ENCODE assay signal across 10 cellular contexts in genomic region chr11:22626573-22627239, GRCh38. TPM values are rescaled to one million over a fixed set of nuclear protein-coding genes. Genes with fewer than 3 reads are reported as not detected.
A peak's percentile ranks its signal among the peaks of the same experiment; 100 is the strongest.
DNase-seq lines count a peak whose midpoint lies in the region; ATAC-seq and TF ChIP-seq lines count a peak whose summit lies in the region.
"Had no signal": no experiment of that assay in that cellular context is flagged by ENCODE, and none has a peak within 500 bp of the region (broad histone marks: within the 10 kb centered on the region; RNA-seq: fewer than 3 reads in every experiment).

No MANE protein-coding gene starts in this region.

- peaks cover 23% of the 10 kb centered on the region for H3K4me1 Mint-ChIP-seq in activated CD4-positive, alpha-beta T cell treated with anti-CD3 and anti-CD28 coated beads, Interleukin-2, amount 10 ng/mL, durations not matched to agents 7 days and 5 days
- H3K4me1 Mint-ChIP-seq in glutamatergic neuron (ENCODE audit: low read depth, unreplicated experiment) = peaks cover 19% of the 10 kb centered on the region

- H3K9me3 Mint-ChIP-seq in activated CD4-positive, alpha-beta T cell treated with anti-CD3 and anti-CD28 coated beads, Interleukin-2, amount 10 ng/mL, durations not matched to agents 7 days and 5 days = peaks cover 2% of the 10 kb centered on the region
- H3K9me3 Mint-ChIP-seq in glutamatergic neuron (ENCODE audit: unreplicated experiment) = peaks cover 7% of the 10 kb centered on the region

- ATAC-seq in RWPE2 (ENCODE audit: low read depth) (no peak), sciatic nerve (no peak)

- CTCF ChIA-PET in activated CD4-positive, alpha-beta T cell treated with anti-CD3 and anti-CD28 coated beads, Interleukin-2, amount 10 ng/mL, durations not matched to agents 7 days and 5 days (lab: Charles Lee) = no interaction called here

- H3K27me3 Mint-ChIP-seq in activated CD4-positive, alpha-beta T cell treated with anti-CD3 and anti-CD28 coated beads, Interleukin-2, amount 10 ng/mL, durations not matched to agents 7 days and 5 days = no peaks in the 10 kb centered on the region
- no peaks in the 10 kb centered on the region for H3K27me3 Mint-ChIP-seq in glutamatergic neuron (ENCODE audit: unreplicated experiment)

- no peak overlapping the region for H3K9ac ChIP-seq in smooth muscle cell (ENCODE audit: low read depth)

- no peaks in the 10 kb centered on the region for H3K9me3 ChIP-seq in RWPE2 (ENCODE audit: severe bottlenecking)
- H3K9me3 ChIP-seq in smooth muscle cell (replicated peaks; ENCODE audit: low read depth) = no peaks in the 10 kb centered on the region

- no peak overlapping the region for H3K4me3 ChIP-seq in RWPE2 (ENCODE audit: severe bottlenecking)
- H3K4me3 ChIP-seq in smooth muscle cell = peak overlapping the region; percentile 86

- POLR2A ChIA-PET in activated CD4-positive, alpha-beta T cell treated with anti-CD3 and anti-CD28 coated beads, Interleukin-2, amount 10 ng/mL, durations not matched to agents 7 days and 5 days (lab: Charles Lee) = no interaction called here

- intact Hi-C loops in sciatic nerve (cut with DNase I) = no loop called here

- H3K36me3 ChIP-seq in RWPE2 (ENCODE audit: low read depth) (peaks cover 4% of the 10 kb centered on the region; the same call in 1 of the 2 replicates), smooth muscle cell (ENCODE audit: low read depth) (no peaks in the 10 kb centered on the region)

- H3K4me1 ChIP-seq in RWPE2 (ENCODE audit: insufficient read depth, poor library complexity, severe bottlenecking) (peaks cover 11% of the 10 kb centered on the region), smooth muscle cell (ENCODE audit: low read depth) (peaks cover 15% of the 10 kb centered on the region)

- H2AFZ ChIP-seq in smooth muscle cell (ENCODE audit: low read depth) = peak overlapping the region; percentile 97

- H3K4me2 ChIP-seq in smooth muscle cell = peak overlapping the region; percentile 89

- no peaks in the 10 kb centered on the region for H4K20me1 ChIP-seq in smooth muscle cell (ENCODE audit: low read depth)

- peak overlapping the region; percentile 100 for H3K27ac Mint-ChIP-seq in activated CD4-positive, alpha-beta T cell treated with anti-CD3 and anti-CD28 coated beads, Interleukin-2, amount 10 ng/mL, durations not matched to agents 7 days and 5 days
- peak overlapping the region; percentile 99 for H3K27ac Mint-ChIP-seq in glutamatergic neuron (ENCODE audit: unreplicated experiment)

- H3K79me2 ChIP-seq in smooth muscle cell (ENCODE audit: low read depth) = peaks cover 22% of the 10 kb centered on the region

- H3K27me3 ChIP-seq in RWPE2 (ENCODE audit: insufficient read depth, poor library complexity, severe bottlenecking) (no peaks in the 10 kb centered on the region), smooth muscle cell (ENCODE audit: low read depth) (no peaks in the 10 kb centered on the region)

- peak overlapping the region; percentile 71 for H3K27ac ChIP-seq in RWPE2 (ENCODE audit: poor library complexity, severe bottlenecking)
- H3K27ac ChIP-seq in smooth muscle cell (ENCODE audit: low read depth) = no peak overlapping the region

- no peaks in the 10 kb centered on the region for H3F3A ChIP-seq in smooth muscle cell (ENCODE audit: low read depth)

- TF ChIP-seq CTCF in RWPE2 (IDR thresholded peaks at IDR 0.05; ENCODE audit: poor library complexity, severe bottlenecking) (no peak), glutamatergic neuron (IDR thresholded peaks at IDR 0.05; ENCODE audit: partially characterized antibody, unreplicated experiment) (no peak), smooth muscle cell (IDR thresholded peaks at IDR 0.05; ENCODE audit: borderline replicate concordance, insufficient read depth, poor library complexity, severe bottlenecking) (no peak)

- H3K4me3 Mint-ChIP-seq in activated CD4-positive, alpha-beta T cell treated with anti-CD3 and anti-CD28 coated beads, Interleukin-2, amount 10 ng/mL, durations not matched to agents 7 days and 5 days = peak overlapping the region; percentile 99
- peak overlapping the region; percentile 98 for H3K4me3 Mint-ChIP-seq in glutamatergic neuron (ENCODE audit: unreplicated experiment)

- DNase-seq in activated CD4-positive, alpha-beta T cell treated with anti-CD3 and anti-CD28 coated beads, Interleukin-2, amount 10 ng/mL, durations not matched to agents 7 days and 5 days = no peak
- no peak for DNase-seq in activated CD4-positive, alpha-beta T cell treated with anti-CD3 and anti-CD28 coated beads, Interleukin-2, amount 50 U/mL, for 48 hours
- DNase-seq in RWPE2 (ENCODE audit: low spot score) (no peak), glutamatergic neuron (no peak), smooth muscle cell (lab: John Stamatoyannopoulos, UW; ENCODE audit: unreplicated experiment) (no peak), C1 segment of cervical spinal cord (lab: John Stamatoyannopoulos, UW) (no peak), sciatic nerve (ENCODE audit: low spot score) (no peak)
- no peak for DNase-seq in stimulated activated CD4-positive, alpha-beta T cell treated with anti-CD3 and anti-CD28 coated beads, Interleukin-1b, Interleukin-23, amount 100 ng/mL, for 48 hours
- DNase-seq: activated CD4-positive, CD25-positive, alpha-beta regulatory T cell; NCI-H2029 had no signal

- peaks cover 18% of the 10 kb centered on the region for H3K36me3 Mint-ChIP-seq in activated CD4-positive, alpha-beta T cell treated with anti-CD3 and anti-CD28 coated beads, Interleukin-2, amount 10 ng/mL, durations not matched to agents 7 days and 5 days (ENCODE audit: low read depth)
- no peaks in the 10 kb centered on the region for H3K36me3 Mint-ChIP-seq in glutamatergic neuron (ENCODE audit: unreplicated experiment)

- WGBS in smooth muscle cell (ENCODE audit: low lambda C conversion rate) = 98% methylated on average over 14 of the region's 14 CpGs

RNA-seq across cellular contexts. Expression of gene FANCF, which starts 1.1 kb away (rescaled TPM):
- total RNA-seq in activated CD4-positive, alpha-beta T cell treated with anti-CD3 and anti-CD28 coated beads, Interleukin-2, amount 10 ng/mL, durations not matched to agents 7 days and 5 days = 10 to 100 TPM; 15.7 to 16.4 TPM
- total RNA-seq in glutamatergic neuron (ENCODE audit: unreplicated experiment) (22.0 TPM), smooth muscle cell (7.2 and 8.6 TPM in 2 replicates), sciatic nerve (8.4 TPM)
- 5.6 and 7.0 TPM in 2 replicates for polyA plus RNA-seq in smooth muscle cell

RNA-seq across cellular contexts. Expression of gene GAS2, which starts 39.7 kb away (rescaled TPM):
- total RNA-seq in activated CD4-positive, alpha-beta T cell treated with anti-CD3 and anti-CD28 coated beads, Interleukin-2, amount 10 ng/mL, durations not matched to agents 7 days and 5 days = 1 to 10 TPM in 1 of 2 experiments, under 1 TPM in 1; 0.98 to 1.3 TPM
- total RNA-seq in glutamatergic neuron (ENCODE audit: unreplicated experiment) (11.7 TPM), smooth muscle cell (0.31 and 0.36 TPM in 2 replicates), sciatic nerve (22.1 TPM)
- polyA plus RNA-seq in smooth muscle cell = 0.71 and 1.3 TPM in 2 replicates
